Comparison of ENCODE assay signal across 7 cellular contexts in the genomic region with DNA sequence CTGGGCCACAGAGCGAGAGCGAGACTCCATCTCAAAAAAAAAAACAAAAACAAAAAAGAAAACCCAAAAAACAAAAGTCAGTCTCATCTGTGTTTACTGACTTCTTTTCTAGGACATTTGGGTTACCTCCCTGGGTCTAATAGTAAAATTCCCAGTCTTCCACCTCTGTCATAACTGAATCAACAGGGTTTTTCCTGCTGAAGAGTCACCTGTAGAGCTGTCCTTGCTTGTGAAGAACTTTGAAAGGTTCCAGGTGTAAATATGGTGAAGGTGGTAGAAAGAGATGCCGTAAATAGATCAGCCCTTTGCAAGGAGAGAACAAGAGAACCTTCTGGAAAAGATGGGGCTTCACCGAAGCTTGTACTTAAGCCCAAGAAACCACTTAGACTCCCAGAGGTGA.
"Had no signal": no experiment of that assay in that cellular context is flagged by ENCODE, and none has a peak within 500 bp of the region (broad histone marks: within the 10 kb centered on the region; RNA-seq: fewer than 3 reads in every experiment).

No MANE protein-coding gene starts in this region.

- ATAC-seq: GM23338, K562 had no signal

- H3K4me3 ChIP-seq: GM23338, K562 had no signal

- H3K4me3 Mint-ChIP-seq: GM23338, HFFc6 had no signal

- DNase-seq: H7, HCEC 1CT, HFFc6, IMR-90, KG1 had no signal

- H3K27ac Mint-ChIP-seq: HFFc6 had no signal

- H3K9me3 Mint-ChIP-seq: GM23338, HFFc6 had no signal
